Comparison of ENCODE assay signal across 9 cellular contexts in the genomic region with DNA sequence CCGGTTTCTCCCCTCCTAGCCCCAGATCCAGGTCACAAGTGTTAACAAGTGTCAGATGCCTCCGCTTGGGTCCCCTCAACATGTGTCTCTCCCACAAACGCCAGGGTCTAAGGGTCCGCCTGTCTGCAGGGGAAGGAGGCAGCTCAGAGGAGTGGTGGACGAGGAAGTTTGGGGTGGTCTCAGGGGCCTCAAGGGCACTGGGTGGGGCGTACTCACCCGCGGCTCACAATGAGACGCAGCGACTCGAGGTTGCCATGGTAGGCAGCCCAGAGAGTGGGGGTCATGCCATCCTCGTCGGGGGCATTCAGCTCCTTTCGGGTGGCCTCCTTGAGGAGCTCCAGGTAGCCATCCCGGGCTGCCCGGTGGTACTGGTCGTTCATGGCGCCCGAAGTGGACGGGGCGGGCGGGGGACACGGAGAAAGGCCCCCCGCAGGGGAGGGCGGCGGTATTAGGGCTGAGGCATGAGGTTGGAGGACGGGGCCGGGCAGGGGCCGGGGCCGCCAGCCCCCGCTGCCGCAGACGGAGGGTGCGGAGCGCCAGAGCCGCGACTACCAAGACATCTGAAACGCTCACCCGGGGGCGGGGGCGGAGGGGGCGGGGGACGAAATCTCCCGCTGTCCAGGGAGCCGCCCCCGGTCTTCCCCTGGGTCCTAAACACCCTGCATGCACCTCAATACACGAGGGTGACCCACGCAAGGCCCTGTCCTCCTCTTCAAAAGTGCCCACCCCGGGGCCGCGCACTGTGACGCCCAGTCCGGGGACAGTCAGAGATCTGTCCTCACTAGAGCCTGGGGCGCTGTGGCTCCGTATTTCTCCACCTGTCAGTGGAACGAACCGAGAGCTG. TPM values are rescaled to one million over a fixed set of nuclear protein-coding genes. Genes with fewer than 3 reads are reported as not detected.
A peak's percentile ranks its signal among the peaks of the same experiment; 100 is the strongest.
DNase-seq lines count a peak whose midpoint lies in the region; ATAC-seq, FAIRE-seq and TF ChIP-seq lines count a peak whose summit lies in the region.
"Had no signal": no experiment of that assay in that cellular context is flagged by ENCODE, and none has a peak within 500 bp of the region (broad histone marks: within the 10 kb centered on the region; RNA-seq: fewer than 3 reads in every experiment).

Gene USH1G (minus strand): TSS at position 562 of the 844 bp plus-strand sequence. CDS start 182 bp downstream, at position 380.

- TF ChIP-seq CTCF in fibroblast of villous mesenchyme (IDR thresholded peaks at IDR 0.05; ENCODE audit: insufficient read depth, low read depth, low read length), result no peak

- H3K4me2 ChIP-seq in GM23248 (ENCODE audit: unreplicated experiment), result peak within 1 kb of the TSS; percentile 8

- no peak for FAIRE-seq in H54 (lab: Jason Lieb, UNC)

- no peak within 1 kb of the TSS for H3K4me3 ChIP-seq in GM23248
- H3K4me3 ChIP-seq in fibroblast of villous mesenchyme (ENCODE audit: low read depth, low read length), result peak within 1 kb of the TSS; percentile 27

- no peaks in the 10 kb centered on the region for H3K9me3 ChIP-seq in GM23248 (ENCODE audit: low read depth)

- ATAC-seq in SK-N-SH treated with all-trans-retinoic acid at 6 μM for 48 hours, result peak; percentile 43
- no peak for ATAC-seq in GM21526 (IDR thresholded peaks at IDR 0.05; ENCODE audit: low FRiP score, unreplicated experiment)
- ATAC-seq in HG03565 (IDR thresholded peaks at IDR 0.05; ENCODE audit: unreplicated experiment), result no peak

- peaks cover 75% of the 10 kb centered on the region for H3K27me3 ChIP-seq in GM23248 (replicated peaks; ENCODE audit: insufficient read depth)

- H2AFZ ChIP-seq in GM23248, result peak within 1 kb of the TSS; percentile 46; the same call in 1 of the 2 replicates

- H3K4me1 ChIP-seq in GM23248 (ENCODE audit: insufficient read depth), result no peaks in the 10 kb centered on the region

- TF ChIP-seq POLR2A in H54 (IDR thresholded peaks at IDR 0.05; ENCODE audit: low read depth, low read length), result no peak

- H3K9me2 ChIP-seq in GM23248 (ENCODE audit: insufficient read depth), result no peaks in the 10 kb centered on the region

- no peak within 1 kb of the TSS for H3K27ac ChIP-seq in GM23248

- H4K20me1 ChIP-seq in GM23248 (ENCODE audit: insufficient read depth), result no peaks in the 10 kb centered on the region

- H3F3A ChIP-seq in GM23248 (ENCODE audit: insufficient read depth), result no peaks in the 10 kb centered on the region

- 4% methylated on average over 43 to 53 of the region's 57 CpGs for WGBS in GM23248 (ENCODE audit: low coverage in 1 of 2, low lambda C conversion rate in 2 of 2, missing lambda C conversion rate in 2 of 2), 2 experiments

- DNase-seq in GM23248 (no peak), fibroblast of villous mesenchyme (ENCODE audit: low read depth) (no peak), retina (peak; percentile 34), NCI-H2081 treated with DMSO at 0.1 percent for 48 hours (lab: John Stamatoyannopoulos, UW) (no peak), H54 (ENCODE audit: insufficient read length, low spot score) (no peak)

- no peaks in the 10 kb centered on the region for H3K36me3 ChIP-seq in GM23248 (ENCODE audit: low read depth)

- in situ Hi-C loops in GM23248 (cut with MboI), result no loop called here

- no peaks in the 10 kb centered on the region for H3K79me2 ChIP-seq in GM23248 (ENCODE audit: insufficient read depth)

- no peak within 1 kb of the TSS for H3K9ac ChIP-seq in GM23248

TF ChIP-seq in SK-N-SH treated with all-trans-retinoic acid at 6 μM for 48 hours, 23 proteins besides CTCF, POLR2A, EP300 and RAD21:
- TF ChIP-seq ARNTL (CRISPR knock-in tag; IDR thresholded peaks at IDR 0.05; ENCODE audit: borderline replicate concordance, low read depth), result no peak
- no peak for TF ChIP-seq PPARA (CRISPR knock-in tag; IDR thresholded peaks at IDR 0.05; ENCODE audit: borderline replicate concordance)
- no peak for TF ChIP-seq ISL1 (CRISPR knock-in tag; IDR thresholded peaks at IDR 0.05)
- no peak for TF ChIP-seq POU6F1 (CRISPR knock-in tag; IDR thresholded peaks at IDR 0.05; ENCODE audit: borderline replicate concordance, low read depth)
- no peak for TF ChIP-seq SNAI2 (CRISPR knock-in tag; IDR thresholded peaks at IDR 0.05)
- no peak for TF ChIP-seq CSDC2 (CRISPR knock-in tag; IDR thresholded peaks at IDR 0.05)
- no peak for TF ChIP-seq ZFP3 (CRISPR knock-in tag; IDR thresholded peaks at IDR 0.05)

RNA-seq across cellular contexts. Expression of gene USH1G, which starts in this region (rescaled TPM):
- total RNA-seq in GM23248 (2014; rRNA removed; shearing (Covaris generic)), result not detected in 2 replicates
- polyA plus RNA-seq in GM23248 (2016; fragmentation: Nextera tagmentation; extraction: Ambion mirVana), result not detected in 2 replicates
- total RNA-seq in fibroblast of villous mesenchyme, result not detected in 2 replicates
- total RNA-seq: HT1080 had no signal
